8 cellular contexts compared by ENCODE assay signal in the genomic region with DNA sequence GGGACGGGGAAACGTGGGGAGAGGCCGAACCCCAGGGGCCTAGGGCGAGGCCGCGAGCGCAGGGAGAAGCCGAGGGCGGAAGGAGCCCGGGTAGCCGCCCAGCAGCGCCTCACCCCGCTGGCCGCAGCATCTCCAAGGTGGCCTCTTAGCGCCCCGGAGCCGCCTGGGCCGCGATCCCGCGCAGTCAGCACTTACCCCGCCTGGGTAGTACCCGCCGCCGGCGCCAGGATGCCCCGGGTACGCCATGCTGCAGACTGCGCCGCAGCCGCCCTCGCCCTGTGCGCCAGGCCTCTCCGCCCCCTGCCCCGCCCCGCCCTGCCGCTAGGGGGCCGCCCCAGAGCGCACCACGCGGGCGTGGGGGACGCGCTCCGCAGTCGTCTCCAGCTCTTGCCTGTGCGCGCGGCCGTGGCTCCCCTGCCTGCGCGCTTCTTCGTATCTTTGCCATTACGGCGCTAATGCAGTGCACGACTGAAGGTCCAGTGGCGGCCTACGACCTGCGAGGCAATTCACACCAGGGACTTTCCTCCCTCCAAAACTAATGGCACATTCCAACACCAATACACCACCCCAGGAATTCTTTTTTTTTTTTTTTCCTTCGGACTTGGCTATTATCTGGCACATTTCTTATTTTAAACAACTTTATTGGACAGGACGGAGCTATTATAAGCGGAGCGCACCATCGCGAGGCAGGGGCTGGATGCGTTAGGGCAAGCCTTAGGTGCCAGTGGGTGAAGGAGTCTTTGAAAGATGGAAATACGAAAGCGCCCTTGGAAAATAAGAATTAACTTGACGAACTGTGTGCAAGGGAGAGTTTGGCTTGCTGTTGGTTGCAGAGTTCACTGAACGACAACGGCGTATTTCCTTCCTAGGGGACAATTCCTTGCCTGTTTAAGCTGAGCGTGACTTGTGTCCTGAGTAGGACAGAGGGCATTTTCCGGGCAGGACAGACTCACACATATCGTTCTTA. TPM values are rescaled to one million over a fixed set of nuclear protein-coding genes. Genes with fewer than 3 reads are reported as not detected.
DNase-seq lines count a peak whose midpoint lies in the region; TF ChIP-seq lines count a peak whose summit lies in the region.

A gene with protein sequence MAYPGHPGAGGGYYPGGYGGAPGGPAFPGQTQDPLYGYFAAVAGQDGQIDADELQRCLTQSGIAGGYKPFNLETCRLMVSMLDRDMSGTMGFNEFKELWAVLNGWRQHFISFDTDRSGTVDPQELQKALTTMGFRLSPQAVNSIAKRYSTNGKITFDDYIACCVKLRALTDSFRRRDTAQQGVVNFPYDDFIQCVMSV (minus strand): TSS at position 258 of the 967 bp plus-strand sequence. CDS start 12 bp downstream, at position 246.

- H3K27me3 ChIP-seq in parathyroid adenoma (ENCODE audit: control insufficient read depth, insufficient read depth, low read length) (no peaks in the 10 kb centered on the region), tibial artery (no peaks in the 10 kb centered on the region)

- H3K4me3 Mint-ChIP-seq in HFFc6: peak within 1 kb of the TSS; percentile 94
- H3K4me3 Mint-ChIP-seq in activated naive CD8-positive, alpha-beta T cell: peak within 1 kb of the TSS; percentile 94

- H2AFZ ChIP-seq in parathyroid adenoma: peak within 1 kb of the TSS; percentile 100

- peak within 1 kb of the TSS; percentile 95 for H3K27ac Mint-ChIP-seq in HFFc6
- peak within 1 kb of the TSS; percentile 97 for H3K27ac Mint-ChIP-seq in activated naive CD8-positive, alpha-beta T cell

- peak within 1 kb of the TSS; percentile 82 for H3K4me2 ChIP-seq in parathyroid adenoma (ENCODE audit: low read length)

- peaks cover 2% of the 10 kb centered on the region for H3K27me3 Mint-ChIP-seq in HFFc6 (ENCODE audit: insufficient read depth)
- peaks cover 2% of the 10 kb centered on the region for H3K27me3 Mint-ChIP-seq in activated naive CD8-positive, alpha-beta T cell

- intact Hi-C loops in head of caudate nucleus (cut with DNase I): no loop called here
- intact Hi-C loops in tibial artery (cut with DNase I; ENCODE audit: low total_unique reads): no loop called here

- H3K4me1 Mint-ChIP-seq in HFFc6 (ENCODE audit: low read depth): peaks cover 31% of the 10 kb centered on the region
- peaks cover 34% of the 10 kb centered on the region for H3K4me1 Mint-ChIP-seq in activated naive CD8-positive, alpha-beta T cell (ENCODE audit: low read depth)

- DNase-seq in GM12864 (ENCODE audit: low read depth) (peak; percentile 49), HFFc6 (peak; percentile 79), MV-4-11 (lab: John Stamatoyannopoulos, UW) (peak; percentile 68), SKM-1 treated with dmso at 0.1 percent for 144 hours (lab: John Stamatoyannopoulos, UW; ENCODE audit: unreplicated experiment) (peak; percentile 75), head of caudate nucleus (peak; percentile 66 to 96 (median 91)), tibial artery (peak; percentile 76 to 90)

- peak within 1 kb of the TSS; percentile 46 for H3K9ac ChIP-seq in parathyroid adenoma

- H3K9me3 Mint-ChIP-seq in HFFc6: no peaks in the 10 kb centered on the region
- no peaks in the 10 kb centered on the region for H3K9me3 Mint-ChIP-seq in activated naive CD8-positive, alpha-beta T cell (ENCODE audit: low read depth)

- H3K4me1 ChIP-seq in parathyroid adenoma (peaks cover 8% of the 10 kb centered on the region), tibial artery (peaks cover 0 to 19% (median 0%) of the 10 kb centered on the region in 4 donors)

- H3K36me3 Mint-ChIP-seq in HFFc6 (ENCODE audit: low read depth): no peaks in the 10 kb centered on the region
- H3K36me3 Mint-ChIP-seq in activated naive CD8-positive, alpha-beta T cell: peaks cover 3% of the 10 kb centered on the region

- peaks cover 3% of the 10 kb centered on the region for H3K79me2 ChIP-seq in parathyroid adenoma

- H3K27ac ChIP-seq in parathyroid adenoma (peak within 1 kb of the TSS; percentile 86), tibial artery (peak within 1 kb of the TSS; percentile 86 to 87)

- peak; percentile 74 for TF ChIP-seq CTCF in GM12864 (IDR thresholded peaks at IDR 0.05; ENCODE audit: low read depth, low read length, missing control alignments)
- TF ChIP-seq CTCF in HFFc6 (IDR thresholded peaks at IDR 0.05): peak; percentile 99
- peak; percentile 95 for TF ChIP-seq CTCF in parathyroid adenoma (IDR thresholded peaks at IDR 0.05)
- peak; percentile 91 to 96 for TF ChIP-seq CTCF in tibial artery (IDR thresholded peaks at IDR 0.05)

- H3K4me3 ChIP-seq in GM12864 (ENCODE audit: low read depth, low read length): peak within 1 kb of the TSS; percentile 97
- H3K4me3 ChIP-seq in parathyroid adenoma (ENCODE audit: low read depth, low read length): peak within 1 kb of the TSS; percentile 68
- peak within 1 kb of the TSS; percentile 90 to 93 for H3K4me3 ChIP-seq in tibial artery

- no peaks in the 10 kb centered on the region for H3K9me3 ChIP-seq in parathyroid adenoma (ENCODE audit: control insufficient read depth, low read length)
- H3K9me3 ChIP-seq in tibial artery: no peaks in the 10 kb centered on the region

- no peaks in the 10 kb centered on the region for H3K36me3 ChIP-seq in parathyroid adenoma (ENCODE audit: control insufficient read depth, insufficient read depth, low read length)
- H3K36me3 ChIP-seq in tibial artery: peaks cover 0 to 17% (median 16%) of the 10 kb centered on the region in 3 donors

RNA-seq across cellular contexts. Expression of the gene that starts here (rescaled TPM):
- total RNA-seq in HFFc6 (2021; fragmentation: NEBNext Ultra II Directional; extraction: Animal tissue kit (Norgen Biotek cat#: 25700)): 100 to 1,000 TPM; 113 to 133 (median 123) TPM

Comparison
In these comparisons a context has a peak if more than half of its experiments do, and no peak if none do; other contexts are left out.
1. Peak in every context shown above with its lines: DNase-seq, H3K4me3 ChIP-seq and H3K27ac ChIP-seq.